In the genomic region with DNA sequence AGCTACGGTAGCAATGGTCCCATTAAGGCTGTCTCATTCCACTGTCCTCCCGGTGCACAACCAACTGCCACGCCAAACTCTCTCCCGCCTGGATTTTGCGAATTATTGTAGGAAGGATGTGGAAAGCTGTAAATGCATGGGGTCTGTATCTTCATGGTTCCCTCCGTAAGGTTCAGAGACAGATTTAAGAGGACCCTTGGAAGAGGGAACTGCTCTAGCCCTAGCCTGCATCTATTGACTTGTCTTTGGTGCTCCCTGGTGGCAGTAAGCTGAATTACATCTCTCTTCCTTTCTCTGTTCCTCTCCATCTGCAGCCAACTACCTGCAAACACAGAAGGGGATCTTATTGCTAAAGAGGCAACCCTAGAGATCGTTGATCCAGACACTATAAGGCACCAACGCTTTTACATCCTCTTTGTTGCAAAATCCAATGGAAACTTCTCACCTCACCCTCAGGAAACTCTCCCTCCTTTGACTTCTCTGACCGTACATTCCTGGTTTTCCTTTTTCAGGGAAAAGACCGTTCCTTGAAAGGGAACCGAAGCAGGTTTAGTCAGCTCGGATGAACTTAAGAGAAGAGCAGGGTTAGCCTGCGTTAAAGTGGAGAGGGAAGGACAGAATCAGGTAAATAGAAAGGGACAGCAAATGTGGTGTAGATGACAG, we compare ENCODE assay signal across 8 cellular contexts. TPM values are rescaled to one million over a fixed set of nuclear protein-coding genes. Genes with fewer than 3 reads are reported as not detected.
DNase-seq lines count a peak whose midpoint lies in the region; ATAC-seq and TF ChIP-seq lines count a peak whose summit lies in the region.

No MANE protein-coding gene starts in this region.

- DNase-seq in CD4-positive, alpha-beta T cell = peak in 9 of 10 experiments; percentile 30 to 61 (median 47)
- DNase-seq in HT-29 (ENCODE audit: low spot score) (peak; percentile 84), OCI-M1 (lab: John Stamatoyannopoulos, UW) (peak; percentile 73), fibroblast of mammary gland (ENCODE audit: low read depth) (peak; percentile 58), neural progenitor cell (ENCODE audit: low spot score) (peak; percentile 76), vagina (ENCODE audit: extremely low spot score in 2 of 2) (no peak)
- peak; percentile 65 for DNase-seq in activated T-cell treated with anti-CD3 and anti-CD28 coated beads, Interleukin-2, amount 50 U/mL, for 4 hours

- peak overlapping the region; percentile 19 for H3K4me3 ChIP-seq in fibroblast of mammary gland (ENCODE audit: control insufficient read depth, low read depth, low read length)
- H3K4me3 ChIP-seq in neural progenitor cell = no peak overlapping the region
- peak overlapping the region; percentile 11 to 25 for H3K4me3 ChIP-seq in vagina

- H3K27me3 ChIP-seq in CD4-positive, alpha-beta T cell (ENCODE audit: control insufficient read depth, insufficient read depth, low read length) = no peaks in the 10 kb centered on the region
- H3K27me3 ChIP-seq in neural progenitor cell (peaks cover 90% of the 10 kb centered on the region), vagina (no peaks in the 10 kb centered on the region)

- peaks cover 43% of the 10 kb centered on the region for H3K4me1 Mint-ChIP-seq in CD4-positive, alpha-beta T cell (ENCODE audit: low read depth)
- peaks cover 36% of the 10 kb centered on the region for H3K4me1 Mint-ChIP-seq in activated T-cell treated with anti-CD3 and anti-CD28 coated beads, Interleukin-2, amount 50 U/mL, for 4 hours (ENCODE audit: low read depth)
- no peaks in the 10 kb centered on the region for H3K4me1 Mint-ChIP-seq in neural progenitor cell

- no peaks in the 10 kb centered on the region for H3K79me2 ChIP-seq in neural progenitor cell (ENCODE audit: low read depth)

- POLR2A ChIA-PET in CD4-positive, alpha-beta T cell (lab: Charles Lee) = interaction anchor here (0.7 to 3.0 kb wide), 9 partner anchors 44 to 997 kb away, joined by 3 to 31 read pairs (median 3); a partner anchor contains a TSS

- H3K4me3 Mint-ChIP-seq in CD4-positive, alpha-beta T cell = peak overlapping the region; percentile 80
- peak overlapping the region; percentile 45 for H3K4me3 Mint-ChIP-seq in activated T-cell treated with anti-CD3 and anti-CD28 coated beads, Interleukin-2, amount 50 U/mL, for 4 hours
- no peak overlapping the region for H3K4me3 Mint-ChIP-seq in neural progenitor cell

- peak; percentile 44 for ATAC-seq in CD4-positive, alpha-beta T cell (ENCODE audit: poor library complexity)
- peak; percentile 51 for ATAC-seq in GM19351 (IDR thresholded peaks at IDR 0.05; ENCODE audit: unreplicated experiment)
- peak; percentile 30 to 39 for ATAC-seq in activated T-cell treated with anti-CD3 and anti-CD28 coated beads, Interleukin-2, amount 50 U/mL, for 4 hours

- peak overlapping the region; percentile 85 for H2AFZ ChIP-seq in neural progenitor cell (replicated peaks)

- H3K4me2 ChIP-seq in neural progenitor cell = no peak overlapping the region

- no peaks in the 10 kb centered on the region for H3K36me3 Mint-ChIP-seq in CD4-positive, alpha-beta T cell (ENCODE audit: low read depth)
- no peaks in the 10 kb centered on the region for H3K36me3 Mint-ChIP-seq in activated T-cell treated with anti-CD3 and anti-CD28 coated beads, Interleukin-2, amount 50 U/mL, for 4 hours (ENCODE audit: insufficient read depth)
- no peaks in the 10 kb centered on the region for H3K36me3 Mint-ChIP-seq in neural progenitor cell

- no peaks in the 10 kb centered on the region for H3K4me1 ChIP-seq in neural progenitor cell
- H3K4me1 ChIP-seq in vagina = peaks cover 8% of the 10 kb centered on the region

- H3K27ac Mint-ChIP-seq in CD4-positive, alpha-beta T cell = no peak overlapping the region
- no peak overlapping the region for H3K27ac Mint-ChIP-seq in neural progenitor cell

- no peaks in the 10 kb centered on the region for H3F3A ChIP-seq in neural progenitor cell (ENCODE audit: low read depth)

- H3K9me3 ChIP-seq in CD4-positive, alpha-beta T cell (ENCODE audit: control insufficient read depth, low read length) = no peaks in the 10 kb centered on the region
- H3K9me3 ChIP-seq in neural progenitor cell (ENCODE audit: low read depth) (no peaks in the 10 kb centered on the region), vagina (no peaks in the 10 kb centered on the region)

- CTCF ChIA-PET in CD4-positive, alpha-beta T cell (lab: Charles Lee) = interaction anchor here (0.8 to 6.4 kb wide), 22 partner anchors 9 to 1452 kb away, joined by 3 to 143 read pairs (median 4); a partner anchor contains a TSS

- no peaks in the 10 kb centered on the region for H3K9me3 Mint-ChIP-seq in CD4-positive, alpha-beta T cell
- H3K9me3 Mint-ChIP-seq in activated T-cell treated with anti-CD3 and anti-CD28 coated beads, Interleukin-2, amount 50 U/mL, for 4 hours = no peaks in the 10 kb centered on the region
- no peaks in the 10 kb centered on the region for H3K9me3 Mint-ChIP-seq in neural progenitor cell

- intact Hi-C loops in CD4-positive, alpha-beta T cell (cut with DNase I, micrococcal nuclease) = loop anchor here (1.0 to 5.0 kb wide), 7 partner anchors 149 to 969 kb away; no protein-coding TSS in a partner anchor
- intact Hi-C loops in vagina (cut with DNase I) = loop anchor here (5.0 to 10.0 kb wide), 2 partner anchors 152 to 839 kb away; no protein-coding TSS in a partner anchor

- TF ChIP-seq POLR2A in vagina (IDR thresholded peaks at IDR 0.05) = no peak

- H3K9ac ChIP-seq in neural progenitor cell = no peak overlapping the region

- no peaks in the 10 kb centered on the region for H4K20me1 ChIP-seq in neural progenitor cell (ENCODE audit: low read depth)

- no peaks in the 10 kb centered on the region for H3K27me3 Mint-ChIP-seq in CD4-positive, alpha-beta T cell
- peaks cover 3% of the 10 kb centered on the region for H3K27me3 Mint-ChIP-seq in activated T-cell treated with anti-CD3 and anti-CD28 coated beads, Interleukin-2, amount 50 U/mL, for 4 hours (ENCODE audit: low read depth)
- H3K27me3 Mint-ChIP-seq in neural progenitor cell (ENCODE audit: insufficient read depth, low read depth) = peaks cover 18% of the 10 kb centered on the region

- peak; percentile 96 for TF ChIP-seq CTCF in CD4-positive, alpha-beta T cell (IDR thresholded peaks at IDR 0.05)
- TF ChIP-seq CTCF in fibroblast of mammary gland (conservative IDR thresholded peaks at IDR 0.05; ENCODE audit: control insufficient read depth, insufficient read depth, low read depth, low read length) (peak; percentile 86), neural progenitor cell (IDR thresholded peaks at IDR 0.05) (peak; percentile 78), vagina (IDR thresholded peaks at IDR 0.05) (peak; percentile 59 to 92 (median 86))

- no peak overlapping the region for H3K27ac ChIP-seq in CD4-positive, alpha-beta T cell (ENCODE audit: low read depth, low read length)
- H3K27ac ChIP-seq in neural progenitor cell (no peak overlapping the region), vagina (peak overlapping the region; percentile 2)

- H3K36me3 ChIP-seq in neural progenitor cell (no peaks in the 10 kb centered on the region), vagina (no peaks in the 10 kb centered on the region)

RNA-seq across cellular contexts. Expression of a gene that starts 11.9 kb away (rescaled TPM):
- total RNA-seq in CD4-positive, alpha-beta T cell = not detected
- total RNA-seq in HT-29 (2014; rRNA removed; shearing (Covaris generic)) = not detected in 2 replicates
- total RNA-seq in activated T-cell treated with anti-CD3 and anti-CD28 coated beads, Interleukin-2, amount 50 U/mL, for 4 hours = under 1 TPM; 0.30 to 0.87 (median 0.40) TPM
- total RNA-seq in neural progenitor cell (ENCODE audit: low replicate concordance) = 0.15 TPM in 1 of 2 replicates, not detected in the other
- total RNA-seq in vagina = not detected

Comparison
In these comparisons a context has a peak if more than half of its experiments do, and no peak if none do; other contexts are left out.
1. DNase-seq: peak in CD4-positive, alpha-beta T cell (9 of 10), HT-29 (single experiment), OCI-M1 (single experiment), activated T-cell treated with anti-CD3 and anti-CD28 coated beads, Interleukin-2, amount 50 U/mL, for 4 hours (single experiment), fibroblast of mammary gland (single experiment) and neural progenitor cell (single experiment); none in vagina (0 of 2).
2. Peak in every context shown above with its lines, with median percentiles within 50 percentile points of each other: ATAC-seq and CTCF ChIP-seq.